ENCODE assay signal across 8 cellular contexts in the genomic region with DNA sequence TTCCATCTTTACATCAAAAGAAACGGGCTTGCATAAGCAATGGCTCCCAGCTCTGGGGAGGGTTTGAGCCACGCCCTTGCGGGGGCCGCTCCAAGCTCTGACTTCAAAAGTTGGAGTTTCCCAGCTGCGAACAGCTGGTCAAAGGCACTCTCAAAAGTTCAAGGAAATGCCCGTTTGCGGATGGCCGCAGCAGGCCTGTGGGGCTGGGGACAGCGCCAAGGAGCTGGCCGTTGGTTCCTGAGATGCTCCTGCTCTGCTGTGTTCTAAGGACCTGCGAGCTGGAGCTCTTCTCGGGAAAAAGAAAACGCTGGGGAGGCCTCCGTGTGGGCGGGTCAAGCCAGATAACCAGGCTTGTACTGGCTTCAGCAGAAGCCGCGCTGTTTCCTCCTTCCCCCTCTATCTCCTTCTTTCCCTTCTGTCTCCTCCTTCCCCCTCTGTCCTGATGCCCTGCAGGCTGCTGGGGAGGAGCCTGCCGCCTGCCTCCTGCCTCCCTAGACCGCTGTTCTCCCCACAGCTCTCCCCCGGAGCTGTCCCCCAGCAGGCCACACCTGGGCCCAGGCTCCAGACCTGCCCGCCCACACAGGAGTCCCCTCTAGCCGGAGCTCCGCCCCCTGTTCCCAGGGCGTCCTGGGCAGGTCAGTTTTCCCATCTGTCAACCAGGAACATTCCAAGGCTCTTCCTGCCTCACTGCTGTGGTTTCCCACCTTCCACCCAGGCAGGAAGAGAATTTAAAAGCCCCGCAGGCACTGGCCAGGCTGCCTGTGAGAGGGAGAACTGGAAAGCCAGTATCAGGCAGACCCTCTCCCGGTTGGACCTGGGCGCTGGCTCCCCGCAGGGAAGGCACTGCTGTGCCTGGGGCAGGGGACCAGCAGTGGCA. TPM values are rescaled to one million over a fixed set of nuclear protein-coding genes. Genes with fewer than 3 reads are reported as not detected.
DNase-seq lines count a peak whose midpoint lies in the region; ATAC-seq and TF ChIP-seq lines count a peak whose summit lies in the region.

No MANE protein-coding gene starts in this region.

- H3K27ac Mint-ChIP-seq in dendritic cell treated with granulocyte-macrophage colony-stimulating factor and Interleukin-4, amounts not matched to agents 40 ng/mL and 50 ng/mL, for 4 days = peak overlapping the region; percentile 85

- no peaks in the 10 kb centered on the region for H3K9me3 Mint-ChIP-seq in dendritic cell treated with granulocyte-macrophage colony-stimulating factor and Interleukin-4, amounts not matched to agents 40 ng/mL and 50 ng/mL, for 4 days

- H3K4me3 Mint-ChIP-seq in dendritic cell treated with granulocyte-macrophage colony-stimulating factor and Interleukin-4, amounts not matched to agents 40 ng/mL and 50 ng/mL, for 4 days = peak overlapping the region; percentile 31

- no peak overlapping the region for H3K4me3 ChIP-seq in lung
- H3K4me3 ChIP-seq in vagina = peak overlapping the region in 1 of 2 donors; percentile 15

- H3K27me3 Mint-ChIP-seq in dendritic cell treated with granulocyte-macrophage colony-stimulating factor and Interleukin-4, amounts not matched to agents 40 ng/mL and 50 ng/mL, for 4 days = peaks cover 17% of the 10 kb centered on the region

- intact Hi-C loops in dendritic cell treated with granulocyte-macrophage colony-stimulating factor and Interleukin-4, amounts not matched to agents 40 ng/mL and 50 ng/mL, for 4 days (cut with micrococcal nuclease) = no loop called here
- intact Hi-C loops in vagina (cut with DNase I) = no loop called here

- TF ChIP-seq POLR2A in vagina (IDR thresholded peaks at IDR 0.05) = no peak

- H3K27ac ChIP-seq in lung (ENCODE audit: low read depth in 1 of 2, low read length in 1 of 2) = peak overlapping the region; percentile 12 to 40
- H3K27ac ChIP-seq in vagina = peak overlapping the region; percentile 76

- peaks cover 31% of the 10 kb centered on the region for H3K4me1 Mint-ChIP-seq in dendritic cell treated with granulocyte-macrophage colony-stimulating factor and Interleukin-4, amounts not matched to agents 40 ng/mL and 50 ng/mL, for 4 days (ENCODE audit: low read depth)

- WGBS in lung, 2 donors = 28% methylated on average over 28 of the region's 28 CpGs

- DNase-seq in H4 (ENCODE audit: low spot score) (peak; percentile 60), NCI-H82 treated with DMSO at 0.1 percent for 48 hours (lab: John Stamatoyannopoulos, UW; ENCODE audit: unreplicated experiment) (peak; percentile 17), lung (ENCODE audit: low spot score) (peak; percentile 54), vagina (ENCODE audit: extremely low spot score in 2 of 2) (no peak)

- no peak for TF ChIP-seq CTCF in lung (IDR thresholded peaks at IDR 0.05; ENCODE audit: control extremely low read depth, extremely low read depth)
- TF ChIP-seq CTCF in vagina (IDR thresholded peaks at IDR 0.05) = no peak

- ATAC-seq in lung (ENCODE audit: insufficient read depth, low FRiP score) = peak; percentile 66
- ATAC-seq in GM21576 (IDR thresholded peaks at IDR 0.05; ENCODE audit: unreplicated experiment) = no peak
- no peak for ATAC-seq in GM21423 (IDR thresholded peaks at IDR 0.05; ENCODE audit: unreplicated experiment)
- ATAC-seq in GM18909 (IDR thresholded peaks at IDR 0.05; ENCODE audit: poor library complexity, unreplicated experiment) = no peak

- H3K27me3 ChIP-seq in lung (ENCODE audit: control insufficient read depth, insufficient read depth) (no peaks in the 10 kb centered on the region), vagina (no peaks in the 10 kb centered on the region)

- H3K9me3 ChIP-seq in lung (ENCODE audit: control insufficient read depth in 2 of 2, insufficient read depth in 1 of 2, low read length in 1 of 2) (peaks cover 0 to 2% of the 10 kb centered on the region in 2 donors), vagina (no peaks in the 10 kb centered on the region)

- H3K36me3 ChIP-seq in lung (ENCODE audit: control insufficient read depth in 2 of 2, insufficient read depth in 2 of 2, low read length in 2 of 2) (peaks cover 4 to 16% of the 10 kb centered on the region in 2 donors), vagina (peaks cover 0 to 15% of the 10 kb centered on the region in 2 donors)

- H3K36me3 Mint-ChIP-seq in dendritic cell treated with granulocyte-macrophage colony-stimulating factor and Interleukin-4, amounts not matched to agents 40 ng/mL and 50 ng/mL, for 4 days (ENCODE audit: low read depth) = peaks cover 38% of the 10 kb centered on the region

- peaks cover 0 to 9% of the 10 kb centered on the region in 2 donors for H3K4me1 ChIP-seq in lung (ENCODE audit: control insufficient read depth in 2 of 2, insufficient read depth in 2 of 2, low read length in 2 of 2)
- H3K4me1 ChIP-seq in vagina = peaks cover 46% of the 10 kb centered on the region

RNA-seq across cellular contexts. Expression of a gene that starts 14.1 kb away (rescaled TPM):
- 5.4 and 6.5 TPM in 2 replicates for total RNA-seq in H4 (2014; rRNA removed; shearing (Covaris generic))
- total RNA-seq in lung (10 to 100 TPM; 20.3 to 21.8 TPM), vagina (30.4 TPM)
- 10 to 100 TPM in 1 of 2 donors, 1 to 10 TPM in 1; 7.4 to 14.4 TPM for polyA plus RNA-seq in lung

RNA-seq across cellular contexts. Expression of a gene that starts 22.7 kb away (rescaled TPM):
- total RNA-seq in H4 (2014; rRNA removed; shearing (Covaris generic)) = 0.43 and 1.1 TPM in 2 replicates
- total RNA-seq in lung (1 to 10 TPM; 1.0 to 5.1 TPM), vagina (13.5 TPM)
- 1 to 10 TPM in 1 of 2 donors, under 1 TPM in 1; 0.35 to 1.0 TPM for polyA plus RNA-seq in lung

Comparison
In these comparisons a context has a peak if more than half of its experiments do, and no peak if none do; other contexts are left out.
1. DNase-seq: peak in H4 (single experiment), NCI-H82 treated with DMSO at 0.1 percent for 48 hours (single experiment) and lung (single experiment); none in vagina (0 of 2).